16 cellular contexts compared by ENCODE assay signal in the genomic region with DNA sequence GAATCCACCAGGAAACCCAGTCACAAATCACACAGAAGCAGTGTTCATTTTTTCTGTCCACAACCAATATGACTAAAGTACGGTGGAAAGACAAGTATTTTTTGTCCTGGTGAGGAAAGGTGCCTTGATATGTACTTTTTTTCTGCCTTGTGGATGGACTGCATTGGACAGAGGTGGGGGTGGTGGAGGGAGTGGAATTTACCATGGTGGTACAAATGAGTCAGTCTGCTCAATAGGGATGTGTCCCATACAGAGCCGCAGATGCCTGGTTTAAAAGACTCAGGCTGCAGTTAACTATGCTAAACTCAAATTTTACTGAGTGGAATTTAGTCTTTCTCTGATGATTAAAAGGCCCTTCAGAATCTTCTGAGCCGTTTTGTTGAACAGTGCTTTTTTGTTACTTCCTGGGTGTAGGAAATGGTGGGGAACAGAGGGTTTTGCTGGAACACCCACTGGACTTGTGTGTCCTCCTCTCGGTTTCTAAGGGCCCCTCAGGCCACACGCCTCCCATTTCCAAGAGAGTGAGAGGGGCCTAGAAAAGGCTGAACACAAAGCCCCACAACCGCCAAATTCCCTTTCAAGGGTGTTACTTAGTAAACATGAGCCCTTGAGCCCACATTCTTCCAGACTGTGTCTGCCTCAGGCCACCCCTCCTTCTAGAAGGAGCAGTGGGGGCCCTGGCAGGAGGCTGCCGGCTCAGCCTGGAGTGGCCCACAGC.
DNase-seq lines count a peak whose midpoint lies in the region; ATAC-seq, FAIRE-seq and TF ChIP-seq lines count a peak whose summit lies in the region.
"Had no signal": no experiment of that assay in that cellular context is flagged by ENCODE, and none has a peak within 500 bp of the region (broad histone marks: within the 10 kb centered on the region; RNA-seq: fewer than 3 reads in every experiment).

No MANE protein-coding gene starts in this region.

- peak overlapping the region; percentile 70 for H3K27ac Mint-ChIP-seq in neural progenitor cell
- H3K27ac Mint-ChIP-seq in activated CD4-positive, alpha-beta T cell treated with anti-CD3 and anti-CD28 coated beads, Interleukin-2, amount 10 ng/mL, durations not matched to agents 7 days and 5 days, result no peak overlapping the region
- H3K27ac Mint-ChIP-seq: activated CD4-positive, alpha-beta T cell treated with anti-CD3 and anti-CD28 coated beads for 36 hours had no signal

- peaks cover 2% of the 10 kb centered on the region for H3K27me3 Mint-ChIP-seq in neural progenitor cell (ENCODE audit: insufficient read depth, low read depth)
- H3K27me3 Mint-ChIP-seq in activated CD4-positive, alpha-beta T cell treated with anti-CD3 and anti-CD28 coated beads, Interleukin-2, amount 10 ng/mL, durations not matched to agents 7 days and 5 days, result no peaks in the 10 kb centered on the region
- H3K27me3 Mint-ChIP-seq: activated CD4-positive, alpha-beta T cell treated with anti-CD3 and anti-CD28 coated beads for 36 hours had no signal

- DNase-seq in DMS79 (lab: John Stamatoyannopoulos, UW) (peak; percentile 68), hepatocyte (ENCODE audit: low spot score) (peak; percentile 19), neural progenitor cell (ENCODE audit: low spot score) (peak; percentile 49), frontal cortex (ENCODE audit: low spot score in 2 of 2) (no peak), glomerular visceral epithelial cell (ENCODE audit: extremely low spot score) (no peak), psoas muscle (no peak)
- no peak for DNase-seq in activated CD4-positive, alpha-beta T cell treated with anti-CD3 and anti-CD28 coated beads, Interleukin-2, amount 10 ng/mL, durations not matched to agents 7 days and 5 days
- DNase-seq: activated CD8-positive, alpha-beta memory T cell treated with anti-CD3 and anti-CD28 coated beads, Interleukin-2, amount 50 U/mL, for 48 hours; activated gamma-delta T cell; cerebellar nuclear complex; hippocampal formation; uterus had no signal

- H3K9ac ChIP-seq in OCI-LY1 (ENCODE audit: low read length), result peak overlapping the region; percentile 62
- H3K9ac ChIP-seq in neural progenitor cell, result no peak overlapping the region
- H3K9ac ChIP-seq: parathyroid adenoma had no signal

- TF ChIP-seq CTCF in OCI-LY1 (IDR thresholded peaks at IDR 0.05; ENCODE audit: low read length), result no peak
- no peak for TF ChIP-seq CTCF in hepatocyte (IDR thresholded peaks at IDR 0.05; ENCODE audit: poor library complexity)
- no peak for TF ChIP-seq CTCF in neural progenitor cell (IDR thresholded peaks at IDR 0.05)
- no peak for TF ChIP-seq CTCF in psoas muscle (IDR thresholded peaks at IDR 0.05)

- H3K36me3 Mint-ChIP-seq in neural progenitor cell, result peaks cover 2% of the 10 kb centered on the region
- H3K36me3 Mint-ChIP-seq in activated CD4-positive, alpha-beta T cell treated with anti-CD3 and anti-CD28 coated beads, Interleukin-2, amount 10 ng/mL, durations not matched to agents 7 days and 5 days (ENCODE audit: low read depth), result no peaks in the 10 kb centered on the region

- H3F3A ChIP-seq in OCI-LY1 (ENCODE audit: insufficient read depth, low read length) (peaks cover 7% of the 10 kb centered on the region; the same call in 1 of the 2 replicates), neural progenitor cell (ENCODE audit: low read depth) (peaks cover 2% of the 10 kb centered on the region)

- no peak for ATAC-seq in psoas muscle
- ATAC-seq: activated CD4-positive, alpha-beta T cell treated with anti-CD3 and anti-CD28 coated beads for 36 hours; Panc1 had no signal

- POLR2A ChIA-PET in activated CD4-positive, alpha-beta T cell treated with anti-CD3 and anti-CD28 coated beads, Interleukin-2, amount 10 ng/mL, durations not matched to agents 7 days and 5 days (lab: Charles Lee), result no interaction called here

- H3K9me2 ChIP-seq in OCI-LY1 (ENCODE audit: low read depth, low read length) (no peaks in the 10 kb centered on the region), hepatocyte (replicated peaks; ENCODE audit: insufficient read depth) (no peaks in the 10 kb centered on the region)

- H3K4me3 ChIP-seq in OCI-LY1 (ENCODE audit: low read depth, low read length, poor library complexity, severe bottlenecking) (peak overlapping the region; percentile 6), hepatocyte (no peak overlapping the region), neural progenitor cell (no peak overlapping the region), psoas muscle (no peak overlapping the region)
- H3K4me3 ChIP-seq: uterus had no signal

- H3K27ac ChIP-seq in OCI-LY1 (ENCODE audit: low read depth, low read length, poor library complexity, severe bottlenecking) (peak overlapping the region; percentile 95), hepatocyte (peak overlapping the region; percentile 20), neural progenitor cell (no peak overlapping the region), psoas muscle (no peak overlapping the region)
- H3K27ac ChIP-seq: parathyroid adenoma, uterus had no signal

- H3K9me3 ChIP-seq in OCI-LY1 (ENCODE audit: low read length) (no peaks in the 10 kb centered on the region), hepatocyte (ENCODE audit: low read depth) (no peaks in the 10 kb centered on the region), neural progenitor cell (ENCODE audit: low read depth) (no peaks in the 10 kb centered on the region), psoas muscle (no peaks in the 10 kb centered on the region)
- H3K9me3 ChIP-seq: uterus had no signal

- CTCF ChIA-PET in activated CD4-positive, alpha-beta T cell treated with anti-CD3 and anti-CD28 coated beads, Interleukin-2, amount 10 ng/mL, durations not matched to agents 7 days and 5 days (lab: Charles Lee), result no interaction called here

- no peaks in the 10 kb centered on the region for H3K27me3 ChIP-seq in OCI-LY1 (ENCODE audit: insufficient read depth, low read length)
- H3K27me3 ChIP-seq in hepatocyte, result no peaks in the 10 kb centered on the region
- H3K27me3 ChIP-seq in neural progenitor cell, result no peaks in the 10 kb centered on the region
- H3K27me3 ChIP-seq in psoas muscle (ENCODE audit: insufficient read depth in 3 of 3, low read length in 2 of 3), result no peaks in the 10 kb centered on the region
- H3K27me3 ChIP-seq: uterus had no signal

- H3K4me1 ChIP-seq in OCI-LY1 (ENCODE audit: insufficient read depth, low read length, severe bottlenecking), result peaks cover 55% of the 10 kb centered on the region
- peaks cover 25% of the 10 kb centered on the region for H3K4me1 ChIP-seq in hepatocyte (ENCODE audit: insufficient read depth)
- peaks cover 8% of the 10 kb centered on the region for H3K4me1 ChIP-seq in neural progenitor cell
- H3K4me1 ChIP-seq in psoas muscle, result no peaks in the 10 kb centered on the region
- H3K4me1 ChIP-seq: parathyroid adenoma, uterus had no signal

- no peak for FAIRE-seq in frontal cortex (lab: Jason Lieb, UNC)

- intact Hi-C loops in psoas muscle (cut with DNase I), result no loop called here

- H3K36me3 ChIP-seq in OCI-LY1 (ENCODE audit: insufficient read depth, low read length) (no peaks in the 10 kb centered on the region), hepatocyte (replicated peaks; ENCODE audit: insufficient read depth, low read depth) (no peaks in the 10 kb centered on the region), neural progenitor cell (no peaks in the 10 kb centered on the region), psoas muscle (ENCODE audit: insufficient read depth in 1 of 2, low read depth in 1 of 2) (no peaks in the 10 kb centered on the region)
- H3K36me3 ChIP-seq: uterus had no signal

- H4K20me1 ChIP-seq in OCI-LY1 (ENCODE audit: insufficient read depth, low read length), result no peaks in the 10 kb centered on the region
- no peaks in the 10 kb centered on the region for H4K20me1 ChIP-seq in hepatocyte (ENCODE audit: insufficient read depth, poor library complexity, severe bottlenecking)
- no peaks in the 10 kb centered on the region for H4K20me1 ChIP-seq in neural progenitor cell (ENCODE audit: low read depth)

- peak overlapping the region; percentile 48 for H3K4me2 ChIP-seq in OCI-LY1 (ENCODE audit: low read length)
- peak overlapping the region; percentile 3 for H3K4me2 ChIP-seq in hepatocyte
- H3K4me2 ChIP-seq in neural progenitor cell, result peak overlapping the region; percentile 9

- peaks cover 29% of the 10 kb centered on the region for H3K4me1 Mint-ChIP-seq in neural progenitor cell
- H3K4me1 Mint-ChIP-seq in activated CD4-positive, alpha-beta T cell treated with anti-CD3 and anti-CD28 coated beads, Interleukin-2, amount 10 ng/mL, durations not matched to agents 7 days and 5 days, result peaks cover 25% of the 10 kb centered on the region

- H3K9me3 Mint-ChIP-seq in neural progenitor cell, result no peaks in the 10 kb centered on the region
- H3K9me3 Mint-ChIP-seq in activated CD4-positive, alpha-beta T cell treated with anti-CD3 and anti-CD28 coated beads, Interleukin-2, amount 10 ng/mL, durations not matched to agents 7 days and 5 days, result no peaks in the 10 kb centered on the region

- H2AFZ ChIP-seq in OCI-LY1 (ENCODE audit: low read length) (no peak overlapping the region), hepatocyte (no peak overlapping the region), neural progenitor cell (replicated peaks) (no peak overlapping the region)
- H2AFZ ChIP-seq: parathyroid adenoma had no signal

- whole genome bisulfite sequencing in hepatocyte (ENCODE audit: low lambda C conversion rate, missing lambda C conversion rate), result 64% methylated on average over 7 of the region's 7 CpGs
- WGBS in psoas muscle, 3 donors, result 89 to 91% (median 90%) methylated on average over 7 of the region's 7 CpGs

- H3K79me2 ChIP-seq in OCI-LY1 (ENCODE audit: insufficient read depth, low read length) (no peaks in the 10 kb centered on the region), hepatocyte (no peaks in the 10 kb centered on the region), neural progenitor cell (ENCODE audit: low read depth) (no peaks in the 10 kb centered on the region)
- H3K79me2 ChIP-seq: parathyroid adenoma had no signal

- H3K4me3 Mint-ChIP-seq in neural progenitor cell, result no peak overlapping the region
- no peak overlapping the region for H3K4me3 Mint-ChIP-seq in activated CD4-positive, alpha-beta T cell treated with anti-CD3 and anti-CD28 coated beads, Interleukin-2, amount 10 ng/mL, durations not matched to agents 7 days and 5 days
- H3K4me3 Mint-ChIP-seq: activated CD4-positive, alpha-beta T cell treated with anti-CD3 and anti-CD28 coated beads for 36 hours had no signal

Comparison
In these comparisons a context has a peak if more than half of its experiments do, and no peak if none do; other contexts are left out.
1. DNase-seq: peak in DMS79 (single experiment), hepatocyte (single experiment) and neural progenitor cell (single experiment); none in frontal cortex (0 of 2), glomerular visceral epithelial cell (single experiment), activated CD4-positive, alpha-beta T cell treated with anti-CD3 and anti-CD28 coated beads, Interleukin-2, amount 10 ng/mL, durations not matched to agents 7 days and 5 days (single experiment) and psoas muscle (0 of 2).
2. H3K27ac ChIP-seq: peak in OCI-LY1 (single experiment) and hepatocyte (single experiment); none in neural progenitor cell (single experiment) and psoas muscle (single experiment).
3. Peak in every context shown above with its lines, with median percentiles within 50 percentile points of each other: H3K4me2 ChIP-seq.